ENCODE assay signal across 11 cellular contexts in the genomic region with DNA sequence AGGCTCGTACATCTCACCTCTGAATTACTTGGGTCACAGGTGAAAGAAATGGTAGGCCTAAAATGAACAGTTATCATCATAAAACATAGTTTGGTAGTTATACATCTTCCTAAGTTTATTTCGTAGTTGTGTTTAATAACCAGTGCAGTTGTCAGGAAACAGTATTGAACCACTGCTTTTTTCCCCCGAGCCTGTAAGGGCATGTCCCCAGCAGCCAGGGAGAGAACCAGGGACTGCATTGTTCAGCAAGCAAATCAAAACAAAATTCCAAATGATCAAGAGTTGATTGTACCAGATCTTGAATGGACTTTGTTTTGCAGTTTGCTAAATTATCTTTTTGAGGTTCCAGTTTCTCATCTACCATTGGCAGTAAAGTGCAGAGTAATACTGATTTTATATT. TPM values are rescaled to one million over a fixed set of nuclear protein-coding genes. Genes with fewer than 3 reads are reported as not detected.
DNase-seq lines count a peak whose midpoint lies in the region; ATAC-seq and TF ChIP-seq lines count a peak whose summit lies in the region.
"Had no signal": no experiment of that assay in that cellular context is flagged by ENCODE, and none has a peak within 500 bp of the region (broad histone marks: within the 10 kb centered on the region; RNA-seq: fewer than 3 reads in every experiment).

No MANE protein-coding gene starts in this region.

- CTCF ChIA-PET in WTC11 (lab: Charles Lee): interaction anchor here (1.1 kb wide), 1 partner anchor 23 kb away, joined by 4 read pairs; no protein-coding TSS in a partner anchor

- peak overlapping the region; percentile 57 for H3K4me2 ChIP-seq in skeletal muscle satellite cell (ENCODE audit: low read length)

- no peaks in the 10 kb centered on the region for H3K27me3 Mint-ChIP-seq in activated CD4-positive, alpha-beta T cell treated with anti-CD3 and anti-CD28 coated beads, Interleukin-2, amount 10 ng/mL, durations not matched to agents 24 days and 14 days
- H3K27me3 Mint-ChIP-seq in WTC11 (ENCODE audit: low read depth): no peaks in the 10 kb centered on the region

- POLR2A ChIA-PET in WTC11 (lab: Charles Lee): no interaction called here

- H3K4me1 ChIP-seq in esophagus squamous epithelium (peaks cover 36 to 84% (median 61%) of the 10 kb centered on the region in 3 donors), skeletal muscle satellite cell (ENCODE audit: control insufficient read depth, insufficient read depth, low read length) (peaks cover 48% of the 10 kb centered on the region)

- no peak for ATAC-seq in WTC11

- intact Hi-C loops in activated CD4-positive, alpha-beta T cell treated with anti-CD3 and anti-CD28 coated beads, Interleukin-2, amount 10 ng/mL, durations not matched to agents 24 days and 14 days (cut with micrococcal nuclease): no loop called here
- intact Hi-C loops in esophagus squamous epithelium (cut with DNase I): no loop called here

- H3K4me3 Mint-ChIP-seq in activated CD4-positive, alpha-beta T cell treated with anti-CD3 and anti-CD28 coated beads, Interleukin-2, amount 10 ng/mL, durations not matched to agents 24 days and 14 days: peak overlapping the region; percentile 91
- H3K4me3 Mint-ChIP-seq in WTC11: peak overlapping the region; percentile 92

- peak overlapping the region; percentile 13 for H3K27ac Mint-ChIP-seq in activated CD4-positive, alpha-beta T cell treated with anti-CD3 and anti-CD28 coated beads, Interleukin-2, amount 10 ng/mL, durations not matched to agents 24 days and 14 days
- peak overlapping the region; percentile 96 for H3K27ac Mint-ChIP-seq in WTC11

- H3K9ac ChIP-seq in skeletal muscle satellite cell (ENCODE audit: low read depth, low read length): no peak overlapping the region

- no peaks in the 10 kb centered on the region for H3K27me3 ChIP-seq in esophagus squamous epithelium
- H3K27me3 ChIP-seq in skeletal muscle satellite cell (ENCODE audit: control insufficient read depth, insufficient read depth, low read length): no peaks in the 10 kb centered on the region
- H3K27me3 ChIP-seq: tibial artery had no signal

- peaks cover 47% of the 10 kb centered on the region for H3K4me1 Mint-ChIP-seq in activated CD4-positive, alpha-beta T cell treated with anti-CD3 and anti-CD28 coated beads, Interleukin-2, amount 10 ng/mL, durations not matched to agents 24 days and 14 days
- H3K4me1 Mint-ChIP-seq in WTC11: peaks cover 48% of the 10 kb centered on the region

- peak overlapping the region in 3 of 4 donors; percentile 15 to 50 (median 50) for H3K27ac ChIP-seq in esophagus squamous epithelium
- H3K27ac ChIP-seq: tibial artery had no signal

- H3K9me3 Mint-ChIP-seq in activated CD4-positive, alpha-beta T cell treated with anti-CD3 and anti-CD28 coated beads, Interleukin-2, amount 10 ng/mL, durations not matched to agents 24 days and 14 days: no peaks in the 10 kb centered on the region
- no peaks in the 10 kb centered on the region for H3K9me3 Mint-ChIP-seq in WTC11

- 19 to 31% methylated on average over 3 of the region's 3 CpGs for WGBS in esophagus squamous epithelium, 2 donors

- TF ChIP-seq CTCF in WTC11 (IDR thresholded peaks at IDR 0.05): no peak
- no peak for TF ChIP-seq CTCF in esophagus squamous epithelium (IDR thresholded peaks at IDR 0.05)

- TF ChIP-seq POLR2A in esophagus squamous epithelium (IDR thresholded peaks at IDR 0.05): no peak

- H3K9me3 ChIP-seq in esophagus squamous epithelium (no peaks in the 10 kb centered on the region), skeletal muscle satellite cell (replicated peaks; ENCODE audit: low read length) (no peaks in the 10 kb centered on the region)
- H3K9me3 ChIP-seq: tibial artery had no signal

- H3K4me3 ChIP-seq in esophagus squamous epithelium (peak overlapping the region in 1 of 4 donors; percentile 85), skeletal muscle satellite cell (ENCODE audit: low read length) (no peak overlapping the region)

- no peak for DNase-seq in activated CD4-positive, alpha-beta T cell treated with anti-CD3 and anti-CD28 coated beads, Interleukin-2, amount 10 ng/mL, durations not matched to agents 24 days and 14 days
- DNase-seq in activated CD4-positive, alpha-beta T cell treated with anti-CD3 and anti-CD28 coated beads, Interleukin-2, amount 50 U/mL, for 48 hours: no peak
- DNase-seq in WTC11 (ENCODE audit: low spot score) (no peak), esophagus squamous epithelium (lab: John Stamatoyannopoulos, UW) (no peak), SKM-1 treated with dmso at 0.1 percent for 144 hours (lab: John Stamatoyannopoulos, UW; ENCODE audit: unreplicated experiment) (no peak), globus pallidus (ENCODE audit: low spot score) (no peak)
- DNase-seq in central memory CD4-positive, alpha-beta T cell: no peak
- DNase-seq: amygdala, T1000, tibial artery had no signal

- H3K36me3 ChIP-seq in esophagus squamous epithelium (peaks cover 0 to 52% (median 0%) of the 10 kb centered on the region in 3 donors), skeletal muscle satellite cell (ENCODE audit: insufficient read depth, low read length) (peaks cover 33% of the 10 kb centered on the region)

- H3K36me3 Mint-ChIP-seq in activated CD4-positive, alpha-beta T cell treated with anti-CD3 and anti-CD28 coated beads, Interleukin-2, amount 10 ng/mL, durations not matched to agents 24 days and 14 days (ENCODE audit: low read depth): peaks cover 32% of the 10 kb centered on the region
- peaks cover 20% of the 10 kb centered on the region for H3K36me3 Mint-ChIP-seq in WTC11

TF ChIP-seq in WTC11, 78 proteins besides CTCF, POLR2A, EP300 and RAD21 (continues in another document):
- TF ChIP-seq, protein P1, sequence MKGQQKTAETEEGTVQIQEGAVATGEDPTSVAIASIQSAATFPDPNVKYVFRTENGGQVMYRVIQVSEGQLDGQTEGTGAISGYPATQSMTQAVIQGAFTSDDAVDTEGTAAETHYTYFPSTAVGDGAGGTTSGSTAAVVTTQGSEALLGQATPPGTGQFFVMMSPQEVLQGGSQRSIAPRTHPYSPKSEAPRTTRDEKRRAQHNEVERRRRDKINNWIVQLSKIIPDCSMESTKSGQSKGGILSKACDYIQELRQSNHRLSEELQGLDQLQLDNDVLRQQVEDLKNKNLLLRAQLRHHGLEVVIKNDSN (CRISPR knock-in tag; IDR thresholded peaks at IDR 0.05): no peak
- TF ChIP-seq FOXP4 (CRISPR knock-in tag; IDR thresholded peaks at IDR 0.05): no peak
- no peak for TF ChIP-seq FOXK1 (CRISPR knock-in tag; IDR thresholded peaks at IDR 0.05)
- TF ChIP-seq, protein P2, sequence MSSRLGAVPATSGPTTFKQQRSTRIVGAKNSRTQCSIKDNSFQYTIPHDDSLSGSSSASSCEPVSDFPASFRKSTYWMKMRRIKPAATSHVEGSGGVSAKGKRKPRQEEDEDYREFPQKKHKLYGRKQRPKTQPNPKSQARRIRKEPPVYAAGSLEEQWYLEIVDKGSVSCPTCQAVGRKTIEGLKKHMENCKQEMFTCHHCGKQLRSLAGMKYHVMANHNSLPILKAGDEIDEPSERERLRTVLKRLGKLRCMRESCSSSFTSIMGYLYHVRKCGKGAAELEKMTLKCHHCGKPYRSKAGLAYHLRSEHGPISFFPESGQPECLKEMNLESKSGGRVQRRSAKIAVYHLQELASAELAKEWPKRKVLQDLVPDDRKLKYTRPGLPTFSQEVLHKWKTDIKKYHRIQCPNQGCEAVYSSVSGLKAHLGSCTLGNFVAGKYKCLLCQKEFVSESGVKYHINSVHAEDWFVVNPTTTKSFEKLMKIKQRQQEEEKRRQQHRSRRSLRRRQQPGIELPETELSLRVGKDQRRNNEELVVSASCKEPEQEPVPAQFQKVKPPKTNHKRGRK (CRISPR knock-in tag; IDR thresholded peaks at IDR 0.05; ENCODE audit: borderline replicate concordance): no peak

RNA-seq across cellular contexts. Expression of gene EIF4H, which starts 2.4 kb away (rescaled TPM):
- 384 and 389 TPM in 2 replicates for total RNA-seq in activated CD4-positive, alpha-beta T cell treated with anti-CD3 and anti-CD28 coated beads, Interleukin-2, amount 10 ng/mL, durations not matched to agents 24 days and 14 days
- total RNA-seq in WTC11 (2021) (355 to 373 TPM (median 371 TPM) in 3 replicates), esophagus squamous epithelium (100 to 1,000 TPM; 194 to 261 (median 249) TPM)
- total RNA-seq in skeletal muscle satellite cell (2012; rRNA removed): 262 and 269 TPM in 2 replicates

RNA-seq across cellular contexts. Expression of gene LAT2, which starts 33.3 kb away (rescaled TPM):
- total RNA-seq in activated CD4-positive, alpha-beta T cell treated with anti-CD3 and anti-CD28 coated beads, Interleukin-2, amount 10 ng/mL, durations not matched to agents 24 days and 14 days: 13.8 and 16.9 TPM in 2 replicates
- 0.33 to 0.76 TPM (median 0.41 TPM) in 3 replicates for total RNA-seq in WTC11 (2021)
- 1 to 10 TPM; 1.3 to 7.0 (median 4.1) TPM for total RNA-seq in esophagus squamous epithelium
- 0.76 and 1.1 TPM in 2 replicates for total RNA-seq in skeletal muscle satellite cell (2012; rRNA removed)
